Comparison of ENCODE assay signal across 8 cellular contexts in the genomic region with DNA sequence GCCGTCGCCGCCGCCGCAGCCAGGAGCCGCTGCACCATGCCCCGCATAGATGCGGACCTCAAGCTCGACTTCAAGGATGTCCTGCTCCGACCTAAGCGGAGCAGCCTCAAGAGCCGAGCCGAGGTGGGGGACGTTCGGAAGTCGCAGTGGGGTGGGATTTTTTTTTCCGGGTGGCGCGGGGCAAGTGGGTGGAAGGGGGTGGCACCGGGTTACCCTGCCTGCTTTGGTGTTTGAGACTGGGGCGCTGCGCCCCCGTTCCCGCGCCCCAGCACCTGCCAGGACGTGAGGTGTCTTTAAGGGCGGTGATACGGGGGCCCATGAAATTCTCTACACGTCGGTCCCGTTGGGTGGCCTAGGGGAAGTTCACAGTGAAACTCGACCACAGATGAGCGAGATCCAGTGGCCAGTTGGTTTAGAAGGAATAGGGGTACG. TPM values are rescaled to one million over a fixed set of nuclear protein-coding genes. Genes with fewer than 3 reads are reported as not detected.
A peak's percentile ranks its signal among the peaks of the same experiment; 100 is the strongest.
DNase-seq lines count a peak whose midpoint lies in the region; ATAC-seq and TF ChIP-seq lines count a peak whose summit lies in the region.

No MANE protein-coding gene starts in this region.

- no peak for TF ChIP-seq EP300 in gastroesophageal sphincter (IDR thresholded peaks at IDR 0.05)

- no peaks in the 10 kb centered on the region for H3K9me3 Mint-ChIP-seq in CD8-positive, alpha-beta memory T cell

- peak overlapping the region in 6 of 8 donors; percentile 66 to 90 (median 77) for H3K27ac Mint-ChIP-seq in CD8-positive, alpha-beta memory T cell
- peak overlapping the region; percentile 86 for H3K27ac Mint-ChIP-seq in T-helper 17 cell

- H3K36me3 ChIP-seq in CD8-positive, alpha-beta memory T cell (ENCODE audit: insufficient read depth, low read length), result no peaks in the 10 kb centered on the region
- H3K36me3 ChIP-seq in HEK293 (ENCODE audit: control insufficient read depth in 2 of 2, insufficient read depth in 1 of 2, low read length in 2 of 2), result no peaks in the 10 kb centered on the region; a peak in 1 of 3 replicates
- no peaks in the 10 kb centered on the region for H3K36me3 ChIP-seq in gastroesophageal sphincter
- no peaks in the 10 kb centered on the region for H3K36me3 ChIP-seq in rectal smooth muscle tissue (ENCODE audit: control insufficient read depth, insufficient read depth, low read length)

- peak overlapping the region; percentile 79 for H3K27ac ChIP-seq in CD8-positive, alpha-beta memory T cell (ENCODE audit: low read depth, low read length)
- peak overlapping the region; percentile 49; the same call in 1 of the 2 replicates for H3K27ac ChIP-seq in HEK293 (ENCODE audit: extremely low read depth, low read depth, low read length)
- H3K27ac ChIP-seq in gastroesophageal sphincter, result peak overlapping the region; percentile 62 to 89 (median 80)
- peak overlapping the region; percentile 71 for H3K27ac ChIP-seq in rectal smooth muscle tissue (ENCODE audit: low read depth, low read length)

- H3K4me1 ChIP-seq in CD8-positive, alpha-beta memory T cell (ENCODE audit: insufficient read depth, low read length), result peaks cover 25% of the 10 kb centered on the region
- H3K4me1 ChIP-seq in HEK293 (ENCODE audit: control insufficient read depth, insufficient read depth, low read length) (peaks cover 17% of the 10 kb centered on the region), gastroesophageal sphincter (peaks cover 2 to 73% (median 18%) of the 10 kb centered on the region in 3 donors), rectal smooth muscle tissue (ENCODE audit: control insufficient read depth, insufficient read depth, low read length) (peaks cover 8% of the 10 kb centered on the region)

- H3K4me3 Mint-ChIP-seq in CD8-positive, alpha-beta memory T cell, result peak overlapping the region; percentile 84 to 96 (median 93)
- H3K4me3 Mint-ChIP-seq in T-helper 17 cell, result peak overlapping the region; percentile 93

- H3K4me3 ChIP-seq in CD8-positive, alpha-beta memory T cell (ENCODE audit: low read length), result peak overlapping the region; percentile 73
- H3K4me3 ChIP-seq in HEK293 (ENCODE audit: low read depth, low read length) (peak overlapping the region; percentile 53), gastroesophageal sphincter (peak overlapping the region; percentile 76 to 82), rectal smooth muscle tissue (ENCODE audit: low read length) (peak overlapping the region; percentile 67)

- no peaks in the 10 kb centered on the region for H3K27me3 ChIP-seq in CD8-positive, alpha-beta memory T cell (ENCODE audit: insufficient read depth, low read length, poor library complexity, severe bottlenecking)
- H3K27me3 ChIP-seq in gastroesophageal sphincter, result no peaks in the 10 kb centered on the region
- H3K27me3 ChIP-seq in rectal smooth muscle tissue (ENCODE audit: control insufficient read depth, insufficient read depth, low read length), result no peaks in the 10 kb centered on the region

- ATAC-seq in T-helper 17 cell, result peak; percentile 39
- peak; percentile 1 for ATAC-seq in gastroesophageal sphincter
- no peak for ATAC-seq in GM21390 (IDR thresholded peaks at IDR 0.05; ENCODE audit: unreplicated experiment)

- POLR2A ChIA-PET in CD8-positive, alpha-beta memory T cell (lab: Charles Lee), result interaction anchor here (0.8 kb wide), 1 partner anchor 165 kb away, joined by 3 read pairs; no protein-coding TSS in a partner anchor
- POLR2A ChIA-PET in HEK293 (lab: Yijun Ruan, JAX), result interaction anchor here (0.7 to 1.3 kb wide), 5 partner anchors 34 to 110 kb away, joined by 3 to 6 read pairs (median 3); a partner anchor contains a TSS

- peaks cover 0 to 1% (median 0%) of the 10 kb centered on the region in 3 donors for H3K36me3 Mint-ChIP-seq in CD8-positive, alpha-beta memory T cell
- H3K36me3 Mint-ChIP-seq in T-helper 17 cell (ENCODE audit: low read depth), result peaks cover 3% of the 10 kb centered on the region

- CTCF ChIA-PET in CD8-positive, alpha-beta memory T cell (lab: Charles Lee), result interaction anchor here (0.9 to 1.1 kb wide), 2 partner anchors 9 to 20 kb away, joined by 3 to 4 read pairs; no protein-coding TSS in a partner anchor
- CTCF ChIA-PET in HEK293 (lab: Yijun Ruan, JAX), result interaction anchor here (0.6 to 1.5 kb wide), 10 partner anchors 15 to 402 kb away, joined by 3 to 6 read pairs (median 4); no protein-coding TSS in a partner anchor

- WGBS in gastroesophageal sphincter (ENCODE audit: low coverage in 1 of 2), 2 donors, result 0 to 1% methylated on average over 2 to 12 of the region's 34 CpGs

- no peak for TF ChIP-seq POLR2A in gastroesophageal sphincter (IDR thresholded peaks at IDR 0.05)

- peaks cover 15 to 34% of the 10 kb centered on the region in 2 donors for H3K27me3 Mint-ChIP-seq in CD8-positive, alpha-beta memory T cell
- peaks cover 32% of the 10 kb centered on the region for H3K27me3 Mint-ChIP-seq in T-helper 17 cell

- DNase-seq in CD8-positive, alpha-beta memory T cell, result no peak
- DNase-seq in T-helper 17 cell (no peak), DMS79 treated with DMSO at 0.1 percent for 48 hours (lab: John Stamatoyannopoulos, UW) (no peak), COLO829 (ENCODE audit: low spot score) (no peak)

- H3K9me3 ChIP-seq in CD8-positive, alpha-beta memory T cell (ENCODE audit: low read length), result no peaks in the 10 kb centered on the region
- H3K9me3 ChIP-seq in HEK293 (ENCODE audit: control insufficient read depth, insufficient read depth, low read depth, low read length) (no peaks in the 10 kb centered on the region), T-helper 17 cell (ENCODE audit: control insufficient read depth, low read length, poor library complexity, severe bottlenecking) (no peaks in the 10 kb centered on the region), gastroesophageal sphincter (no peaks in the 10 kb centered on the region)

- H3K4me1 Mint-ChIP-seq in CD8-positive, alpha-beta memory T cell, result peaks cover 17 to 30% (median 24%) of the 10 kb centered on the region in 3 donors
- peaks cover 15% of the 10 kb centered on the region for H3K4me1 Mint-ChIP-seq in T-helper 17 cell

- peak overlapping the region; percentile 6 for H3K9ac ChIP-seq in rectal smooth muscle tissue (ENCODE audit: low read length)

- TF ChIP-seq CTCF in HEK293 (tag by site-specific recombination; IDR thresholded peaks at IDR 0.05), result no peak
- peak in 2 of 4 experiments; percentile 11 to 26 for TF ChIP-seq CTCF in gastroesophageal sphincter (IDR thresholded peaks at IDR 0.05)

TF ChIP-seq in HEK293, 187 proteins besides CTCF, POLR2A, EP300 and RAD21 (continues in another document):
- peak; percentile 64 for TF ChIP-seq ZNF335 (tag by site-specific recombination; conservative IDR thresholded peaks at IDR 0.05)
- TF ChIP-seq ZNF670 (tag by site-specific recombination; IDR thresholded peaks at IDR 0.05; ENCODE audit: low read depth), result no peak
- no peak for TF ChIP-seq SALL2 (tag by site-specific recombination; IDR thresholded peaks at IDR 0.05; ENCODE audit: borderline replicate concordance)
- no peak for TF ChIP-seq HOXC10 (CRISPR knock-in tag; IDR thresholded peaks at IDR 0.05)
- TF ChIP-seq ZBTB7A (tag by site-specific recombination; IDR thresholded peaks at IDR 0.05; ENCODE audit: low read depth), result no peak
- TF ChIP-seq, protein P1, sequence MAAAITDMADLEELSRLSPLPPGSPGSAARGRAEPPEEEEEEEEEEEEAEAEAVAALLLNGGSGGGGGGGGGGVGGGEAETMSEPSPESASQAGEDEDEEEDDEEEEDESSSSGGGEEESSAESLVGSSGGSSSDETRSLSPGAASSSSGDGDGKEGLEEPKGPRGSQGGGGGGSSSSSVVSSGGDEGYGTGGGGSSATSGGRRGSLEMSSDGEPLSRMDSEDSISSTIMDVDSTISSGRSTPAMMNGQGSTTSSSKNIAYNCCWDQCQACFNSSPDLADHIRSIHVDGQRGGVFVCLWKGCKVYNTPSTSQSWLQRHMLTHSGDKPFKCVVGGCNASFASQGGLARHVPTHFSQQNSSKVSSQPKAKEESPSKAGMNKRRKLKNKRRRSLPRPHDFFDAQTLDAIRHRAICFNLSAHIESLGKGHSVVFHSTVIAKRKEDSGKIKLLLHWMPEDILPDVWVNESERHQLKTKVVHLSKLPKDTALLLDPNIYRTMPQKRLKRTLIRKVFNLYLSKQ (tag by site-specific recombination; IDR thresholded peaks at IDR 0.05; ENCODE audit: borderline replicate concordance), result no peak
- peak; percentile 39; the same call in 1 of the 2 replicates for TF ChIP-seq ZNF777 (tag by site-specific recombination; IDR thresholded peaks at IDR 0.05; ENCODE audit: borderline replicate concordance)
- no peak for TF ChIP-seq ZNF600 (tag by site-specific recombination; IDR thresholded peaks at IDR 0.05)
- TF ChIP-seq, protein P2, sequence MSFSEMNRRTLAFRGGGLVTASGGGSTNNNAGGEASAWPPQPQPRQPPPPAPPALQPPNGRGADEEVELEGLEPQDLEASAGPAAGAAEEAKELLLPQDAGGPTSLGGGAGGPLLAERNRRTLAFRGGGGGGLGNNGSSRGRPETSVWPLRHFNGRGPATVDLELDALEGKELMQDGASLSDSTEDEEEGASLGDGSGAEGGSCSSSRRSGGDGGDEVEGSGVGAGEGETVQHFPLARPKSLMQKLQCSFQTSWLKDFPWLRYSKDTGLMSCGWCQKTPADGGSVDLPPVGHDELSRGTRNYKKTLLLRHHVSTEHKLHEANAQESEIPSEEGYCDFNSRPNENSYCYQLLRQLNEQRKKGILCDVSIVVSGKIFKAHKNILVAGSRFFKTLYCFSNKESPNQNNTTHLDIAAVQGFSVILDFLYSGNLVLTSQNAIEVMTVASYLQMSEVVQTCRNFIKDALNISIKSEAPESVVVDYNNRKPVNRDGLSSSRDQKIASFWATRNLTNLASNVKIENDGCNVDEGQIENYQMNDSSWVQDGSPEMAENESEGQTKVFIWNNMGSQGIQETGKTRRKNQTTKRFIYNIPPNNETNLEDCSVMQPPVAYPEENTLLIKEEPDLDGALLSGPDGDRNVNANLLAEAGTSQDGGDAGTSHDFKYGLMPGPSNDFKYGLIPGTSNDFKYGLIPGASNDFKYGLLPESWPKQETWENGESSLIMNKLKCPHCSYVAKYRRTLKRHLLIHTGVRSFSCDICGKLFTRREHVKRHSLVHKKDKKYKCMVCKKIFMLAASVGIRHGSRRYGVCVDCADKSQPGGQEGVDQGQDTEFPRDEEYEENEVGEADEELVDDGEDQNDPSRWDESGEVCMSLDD (tag by site-specific recombination; IDR thresholded peaks at IDR 0.05), result peak; percentile 82
- TF ChIP-seq ZFP69B (tag by site-specific recombination; IDR thresholded peaks at IDR 0.05), result no peak
- no peak for TF ChIP-seq ZNF112 (tag by site-specific recombination; IDR thresholded peaks at IDR 0.05)

RNA-seq across cellular contexts. Expression of a gene that starts 0.3 kb away (rescaled TPM):
- 1 to 10 TPM in 1 of 2 experiments, under 1 TPM in 1; 0.66 to 1.4 TPM for total RNA-seq in CD8-positive, alpha-beta memory T cell
- polyA plus RNA-seq in CD8-positive, alpha-beta memory T cell, result 0.82 TPM
- 10 to 100 TPM in 1 of 2 donors, under 1 TPM in 1; 0.52 to 33.6 TPM for total RNA-seq in T-helper 17 cell
- 10 to 100 TPM; 18.2 to 71.5 (median 45.6) TPM for total RNA-seq in gastroesophageal sphincter
